26 cellular contexts compared by ENCODE assay signal in genomic region chr16:58620396-58620795, GRCh38.
"Had no signal": no experiment of that assay in that cellular context is flagged by ENCODE, and none has a peak within 500 bp of the region (broad histone marks: within the 10 kb centered on the region; RNA-seq: fewer than 3 reads in every experiment).

No MANE protein-coding gene starts in this region.

- H3K27ac ChIP-seq: ascending aorta, brain microvascular endothelial cell, esophagus muscularis mucosa, left lung, pancreas, testis, upper lobe of left lung, VCaP had no signal

- H3K4me1 ChIP-seq: ascending aorta, pancreas, testis had no signal

- H3K9me3 ChIP-seq: ascending aorta, esophagus muscularis mucosa, left lung, pancreas, testis, upper lobe of left lung had no signal

- H3K27ac Mint-ChIP-seq: activated CD4-positive, alpha-beta T cell treated with anti-CD3 and anti-CD28 coated beads, Interleukin-2, amount 10 ng/mL, durations not matched to agents 7 days and 5 days; activated CD8-positive, alpha-beta memory T cell treated with anti-CD3 and anti-CD28 coated beads, Interleukin-2, amount 10 ng/mL, durations not matched to agents 7 days and 5 days; activated CD8-positive, alpha-beta T cell treated with anti-CD3 and anti-CD28 coated beads for 36 hours; activated naive CD4-positive, alpha-beta T cell treated with anti-CD3 and anti-CD28 coated beads for 36 hours; T-helper 2 cell treated with Interferon-gamma antibody and Interleukin-4, amounts not matched to agents 5 μg/mL and 100 μg/mL, for 36 hours had no signal

- H3K27me3 ChIP-seq: ascending aorta, brain microvascular endothelial cell, esophagus muscularis mucosa, left lung, pancreas, testis, upper lobe of left lung had no signal

- ATAC-seq: activated CD8-positive, alpha-beta memory T cell treated with anti-CD3 and anti-CD28 coated beads, Interleukin-2, amount 10 ng/mL, durations not matched to agents 7 days and 5 days; activated CD8-positive, alpha-beta T cell treated with anti-CD3 and anti-CD28 coated beads for 36 hours; left lung; pancreas; sciatic nerve; SK-N-SH treated with all-trans-retinoic acid at 6 μM for 48 hours had no signal

- H3K4me3 Mint-ChIP-seq: activated CD4-positive, alpha-beta T cell treated with anti-CD3 and anti-CD28 coated beads, Interleukin-2, amount 10 ng/mL, durations not matched to agents 7 days and 5 days; activated CD8-positive, alpha-beta memory T cell treated with anti-CD3 and anti-CD28 coated beads, Interleukin-2, amount 10 ng/mL, durations not matched to agents 7 days and 5 days; activated CD8-positive, alpha-beta T cell treated with anti-CD3 and anti-CD28 coated beads for 36 hours; activated naive CD4-positive, alpha-beta T cell treated with anti-CD3 and anti-CD28 coated beads for 36 hours; nephron progenitor cell; T-helper 2 cell treated with Interferon-gamma antibody and Interleukin-4, amounts not matched to agents 5 μg/mL and 100 μg/mL, for 36 hours had no signal

- H3K27me3 Mint-ChIP-seq: activated CD4-positive, alpha-beta T cell treated with anti-CD3 and anti-CD28 coated beads, Interleukin-2, amount 10 ng/mL, durations not matched to agents 7 days and 5 days; activated CD8-positive, alpha-beta memory T cell treated with anti-CD3 and anti-CD28 coated beads, Interleukin-2, amount 10 ng/mL, durations not matched to agents 7 days and 5 days; activated CD8-positive, alpha-beta T cell treated with anti-CD3 and anti-CD28 coated beads for 36 hours had no signal

- DNase-seq: activated CD4-positive, alpha-beta T cell treated with anti-CD3 and anti-CD28 coated beads, Interleukin-2, amount 10 ng/mL, durations not matched to agents 7 days and 5 days; activated CD4-positive, CD25-positive, alpha-beta regulatory T cell treated with anti-CD3 and anti-CD28 coated beads, Interleukin-2, amount 50 U/mL, for 72 hours; activated CD8-positive, alpha-beta memory T cell treated with anti-CD3 and anti-CD28 coated beads, Interleukin-2, amount 10 ng/mL, durations not matched to agents 7 days and 5 days; activated CD8-positive, alpha-beta T cell treated with anti-CD3 and anti-CD28 coated beads for 36 hours; activated naive CD4-positive, alpha-beta T cell treated with anti-CD3 and anti-CD28 coated beads for 36 hours; brain microvascular endothelial cell; caudate nucleus; dermis blood vessel endothelial cell; effector CD8-positive, alpha-beta T cell; hippocampal formation; kidney glomerular epithelial cell; left lung; mammary epithelial cell; nephron progenitor cell; pancreas; small intestine; stimulated activated CD4-positive, alpha-beta T cell treated with anti-CD3 and anti-CD28 coated beads, Interleukin-15, amount 100 ng/mL, for 24 hours; stimulated activated naive CD4-positive, alpha-beta T cell; testis; upper lobe of left lung had no signal

- H3K9me3 Mint-ChIP-seq: activated CD4-positive, alpha-beta T cell treated with anti-CD3 and anti-CD28 coated beads, Interleukin-2, amount 10 ng/mL, durations not matched to agents 7 days and 5 days; activated CD8-positive, alpha-beta T cell treated with anti-CD3 and anti-CD28 coated beads for 36 hours; activated naive CD4-positive, alpha-beta T cell treated with anti-CD3 and anti-CD28 coated beads for 36 hours; nephron progenitor cell; T-helper 2 cell treated with Interferon-gamma antibody and Interleukin-4, amounts not matched to agents 5 μg/mL and 100 μg/mL, for 36 hours had no signal

- H3K4me3 ChIP-seq: ascending aorta, esophagus muscularis mucosa, left lung, pancreas, testis, upper lobe of left lung had no signal

- H3K4me1 Mint-ChIP-seq: nephron progenitor cell had no signal
